18 cellular contexts compared by ENCODE assay signal in genomic region chr9:117290809-117291208, GRCh38.
"Had no signal": no experiment of that assay in that cellular context is flagged by ENCODE, and none has a peak within 500 bp of the region (broad histone marks: within the 10 kb centered on the region; RNA-seq: fewer than 3 reads in every experiment).

No MANE protein-coding gene starts in this region.

- ATAC-seq: esophagus mucosa, foreskin keratinocyte had no signal

- H3K4me3 ChIP-seq: heart left ventricle, left ventricle myocardium inferior, sigmoid colon had no signal

- H3K27ac Mint-ChIP-seq: activated naive CD8-positive, alpha-beta T cell treated with anti-CD3 and anti-CD28 coated beads for 36 hours; T-helper 2 cell treated with Interferon-gamma antibody and Interleukin-4, amounts not matched to agents 5 μg/mL and 100 μg/mL, for 36 hours had no signal

- H3K36me3 Mint-ChIP-seq: activated naive CD8-positive, alpha-beta T cell treated with anti-CD3 and anti-CD28 coated beads for 36 hours had no signal

- H3K27me3 ChIP-seq: foreskin keratinocyte, heart left ventricle, sigmoid colon had no signal

- H3K9me3 ChIP-seq: heart left ventricle, left ventricle myocardium inferior, sigmoid colon had no signal

- H3K27ac ChIP-seq: foreskin keratinocyte, heart left ventricle, left ventricle myocardium inferior, sigmoid colon had no signal

- H3K4me3 Mint-ChIP-seq: activated naive CD8-positive, alpha-beta T cell treated with anti-CD3 and anti-CD28 coated beads for 36 hours; neural crest cell; T-helper 2 cell treated with Interferon-gamma antibody and Interleukin-4, amounts not matched to agents 5 μg/mL and 100 μg/mL, for 36 hours had no signal

- H3K4me1 Mint-ChIP-seq: activated naive CD8-positive, alpha-beta T cell treated with anti-CD3 and anti-CD28 coated beads for 36 hours had no signal

- H3K4me1 ChIP-seq: foreskin keratinocyte, left ventricle myocardium inferior, sigmoid colon had no signal

- H3K9me3 Mint-ChIP-seq: neural crest cell; T-helper 2 cell treated with Interferon-gamma antibody and Interleukin-4, amounts not matched to agents 5 μg/mL and 100 μg/mL, for 36 hours had no signal

- H3K36me3 ChIP-seq: heart left ventricle, left ventricle myocardium inferior, sigmoid colon had no signal

- FAIRE-seq: endometrium, islet of Langerhans had no signal

- DNase-seq: activated CD4-positive, alpha-beta T cell treated with anti-CD3 and anti-CD28 coated beads, Interleukin-2, amount 50 U/mL, for 4 hours; activated CD4-positive, CD25-positive, alpha-beta regulatory T cell treated with anti-CD3 and anti-CD28 coated beads, Interleukin-2, amount 50 U/mL, for 72 hours; activated gamma-delta T cell treated with Interleukin-2 at 50 U/mL for 16 hours; activated naive CD8-positive, alpha-beta T cell treated with anti-CD3 and anti-CD28 coated beads for 36 hours; activated T-cell treated with anti-CD3 and anti-CD28 coated beads, Interleukin-2, amount 50 U/mL, for 1 hour; foreskin keratinocyte; heart left ventricle; left ventricle myocardium inferior; mesenchymal stem cell; sigmoid colon; stimulated activated CD4-positive, alpha-beta T cell treated with anti-CD3 and anti-CD28 coated beads, Interleukin-12 subunit alpha, Interleukin-12 subunit beta, amount 100 ng/mL, for 4 hours; stimulated activated naive CD4-positive, alpha-beta T cell; trophoblast cell had no signal
